ENCODE assay signal across 12 cellular contexts in genomic region chr6:16228709-16229665, GRCh38. TPM values are rescaled to one million over a fixed set of nuclear protein-coding genes. Genes with fewer than 3 reads are reported as not detected.
A peak's percentile ranks its signal among the peaks of the same experiment; 100 is the strongest.
DNase-seq lines count a peak whose midpoint lies in the region; TF ChIP-seq lines count a peak whose summit lies in the region.
"Had no signal": no experiment of that assay in that cellular context is flagged by ENCODE, and none has a peak within 500 bp of the region (broad histone marks: within the 10 kb centered on the region; RNA-seq: fewer than 3 reads in every experiment).

No MANE protein-coding gene starts in this region.

- CTCF ChIA-PET in AG04450 (lab: Charles Lee), result interaction anchor here (0.6 to 1.5 kb wide), 4 partner anchors 13 to 889 kb away, joined by 3 to 4 read pairs (median 4); no protein-coding TSS in a partner anchor

- TF ChIP-seq CTCF in AG04450 (IDR thresholded peaks at IDR 0.05; ENCODE audit: low read depth, low read length) (no peak), OCI-LY1 (IDR thresholded peaks at IDR 0.05; ENCODE audit: low read length) (peak; percentile 17; the same call in 1 of the 2 replicates), fibroblast of lung (conservative IDR thresholded peaks at IDR 0.05 in 1 of 2, IDR thresholded peaks at IDR 0.05 in 1 of 2; ENCODE audit: low read depth in 1 of 2, low read length in 2 of 2) (peak in 1 of 2 donors; percentile 7), neural progenitor cell (IDR thresholded peaks at IDR 0.05) (no peak), foreskin fibroblast (IDR thresholded peaks at IDR 0.05; ENCODE audit: low read depth, low read length) (no peak)

- H3K36me3 ChIP-seq in OCI-LY1 (ENCODE audit: insufficient read depth, low read length) (no peaks in the 10 kb centered on the region), fibroblast of lung (ENCODE audit: control insufficient read depth, insufficient read depth, low read length) (no peaks in the 10 kb centered on the region), neural progenitor cell (no peaks in the 10 kb centered on the region)

- H3K4me1 ChIP-seq in OCI-LY1 (ENCODE audit: insufficient read depth, low read length, severe bottlenecking) (no peaks in the 10 kb centered on the region), fibroblast of lung (ENCODE audit: control insufficient read depth, extremely low read depth, insufficient read depth, low read length) (no peaks in the 10 kb centered on the region), neural progenitor cell (peaks cover 27% of the 10 kb centered on the region)

- peaks cover 3% of the 10 kb centered on the region for H3K9me3 Mint-ChIP-seq in neural progenitor cell

- H3K27ac ChIP-seq in AG04450 (ENCODE audit: low read depth, low read length), result no peak overlapping the region
- H3K27ac ChIP-seq in OCI-LY1 (ENCODE audit: low read depth, low read length, poor library complexity, severe bottlenecking), result no peak overlapping the region
- no peak overlapping the region for H3K27ac ChIP-seq in fibroblast of lung (ENCODE audit: insufficient read depth, low read length)
- no peak overlapping the region for H3K27ac ChIP-seq in neural progenitor cell
- H3K27ac ChIP-seq: KMS-11 had no signal

- H3K4me2 ChIP-seq in OCI-LY1 (ENCODE audit: low read length), result no peak overlapping the region
- H3K4me2 ChIP-seq in fibroblast of lung (ENCODE audit: extremely low read depth, insufficient read depth, low read length), result peak overlapping the region; percentile 4
- peak overlapping the region; percentile 60 for H3K4me2 ChIP-seq in neural progenitor cell
- H3K4me2 ChIP-seq: KMS-11 had no signal

- POLR2A ChIA-PET in AG04450 (lab: Yijun Ruan, JAX), result no interaction called here

- H3K9me3 ChIP-seq in AG04450 (ENCODE audit: control insufficient read depth, insufficient read depth, low read length) (peaks cover 2% of the 10 kb centered on the region; the same call in 1 of the 2 replicates), OCI-LY1 (ENCODE audit: low read length) (no peaks in the 10 kb centered on the region), fibroblast of lung (ENCODE audit: control insufficient read depth, insufficient read depth, low read depth, low read length) (no peaks in the 10 kb centered on the region), neural progenitor cell (ENCODE audit: low read depth) (no peaks in the 10 kb centered on the region)

- no peaks in the 10 kb centered on the region for H3K79me2 ChIP-seq in OCI-LY1 (ENCODE audit: insufficient read depth, low read length)
- no peaks in the 10 kb centered on the region for H3K79me2 ChIP-seq in fibroblast of lung (ENCODE audit: control insufficient read depth, insufficient read depth, low read length)
- no peaks in the 10 kb centered on the region for H3K79me2 ChIP-seq in neural progenitor cell (ENCODE audit: low read depth)

- H3K9ac ChIP-seq in OCI-LY1 (ENCODE audit: low read length) (no peak overlapping the region), fibroblast of lung (ENCODE audit: insufficient read depth, low read length) (no peak overlapping the region), neural progenitor cell (no peak overlapping the region)
- H3K9ac ChIP-seq: KMS-11 had no signal

- H4K20me1 ChIP-seq in OCI-LY1 (ENCODE audit: insufficient read depth, low read length) (no peaks in the 10 kb centered on the region), fibroblast of lung (ENCODE audit: control insufficient read depth, extremely low read depth, insufficient read depth, low read length) (no peaks in the 10 kb centered on the region), neural progenitor cell (ENCODE audit: low read depth) (no peaks in the 10 kb centered on the region)

- H3K27me3 ChIP-seq in AG04450 (ENCODE audit: control insufficient read depth, insufficient read depth, low read length), result peaks cover 3% of the 10 kb centered on the region
- no peaks in the 10 kb centered on the region for H3K27me3 ChIP-seq in OCI-LY1 (ENCODE audit: insufficient read depth, low read length)
- peaks cover 4% of the 10 kb centered on the region for H3K27me3 ChIP-seq in fibroblast of lung (ENCODE audit: control insufficient read depth, insufficient read depth, low read length)
- H3K27me3 ChIP-seq in neural progenitor cell, result peaks cover 13% of the 10 kb centered on the region

- no peak overlapping the region for H2AFZ ChIP-seq in OCI-LY1 (ENCODE audit: low read length)
- H2AFZ ChIP-seq in fibroblast of lung (ENCODE audit: low read length), result peak overlapping the region; percentile 20
- H2AFZ ChIP-seq in neural progenitor cell (replicated peaks), result no peak overlapping the region

- peaks cover 2% of the 10 kb centered on the region for H3K36me3 Mint-ChIP-seq in neural progenitor cell

- DNase-seq in AG04450 (ENCODE audit: low read depth, low spot score) (no peak), fibroblast of lung (ENCODE audit: low read depth in 2 of 2) (peak in 1 of 2 donors; percentile 19), neural progenitor cell (ENCODE audit: low spot score) (no peak), amygdala (lab: John Stamatoyannopoulos, UW) (no peak), foreskin fibroblast (no peak)
- no peak for DNase-seq in activated CD8-positive, alpha-beta memory T cell treated with anti-CD3 and anti-CD28 coated beads for 24 hours
- DNase-seq in stimulated activated CD4-positive, alpha-beta T cell treated with anti-CD3 and anti-CD28 coated beads, Interleukin-2, amount 100 ng/mL, for 24 hours, result no peak
- DNase-seq: activated CD4-positive, alpha-beta T cell treated with anti-CD3 and anti-CD28 coated beads for 1 hour; cerebellar nuclear complex; HCEC 1CT had no signal

- H3K4me3 ChIP-seq in AG04450 (ENCODE audit: low read depth, low read length) (peak overlapping the region; percentile 27), OCI-LY1 (ENCODE audit: low read depth, low read length, poor library complexity, severe bottlenecking) (no peak overlapping the region), fibroblast of lung (replicated peaks in 1 of 4; ENCODE audit: control extremely low read depth in 1 of 4, insufficient read depth in 1 of 4, low read depth in 3 of 4, low read length in 4 of 4) (peak overlapping the region in 1 of 4 experiments; percentile 31), neural progenitor cell (peak overlapping the region; percentile 15), foreskin fibroblast (ENCODE audit: low read depth in 1 of 2, low read length in 2 of 2) (no peak overlapping the region)

- H3K27ac Mint-ChIP-seq in neural progenitor cell, result no peak overlapping the region

- H3K9me2 ChIP-seq in OCI-LY1 (ENCODE audit: low read depth, low read length), result no peaks in the 10 kb centered on the region

- H3K4me1 Mint-ChIP-seq in neural progenitor cell, result peaks cover 18% of the 10 kb centered on the region

- H3K27me3 Mint-ChIP-seq in neural progenitor cell (ENCODE audit: insufficient read depth, low read depth), result peaks cover 18% of the 10 kb centered on the region

- H3K4me3 Mint-ChIP-seq in neural progenitor cell, result no peak overlapping the region

- H3F3A ChIP-seq in OCI-LY1 (ENCODE audit: insufficient read depth, low read length) (no peaks in the 10 kb centered on the region), neural progenitor cell (ENCODE audit: low read depth) (no peaks in the 10 kb centered on the region)

RNA-seq across cellular contexts. Expression of gene GMPR, which starts 9.4 kb away (rescaled TPM):
- polyA plus RNA-seq in AG04450 (2011; rRNA removed) (8.2 and 8.6 TPM in 2 replicates), fibroblast of lung (16.4 and 27.1 TPM in 2 replicates)
- 9.1 and 9.3 TPM in 2 replicates for polyA minus RNA-seq in AG04450 (2011; rRNA and poly(A)+ RNA removed)
- total RNA-seq in fibroblast of lung (7.2 and 13.2 TPM in 2 replicates), neural progenitor cell (ENCODE audit: low replicate concordance) (not detected in 2 replicates)
- 10.4 and 20.3 TPM in 2 replicates for polyA plus RNA-seq in fibroblast of lung (2012)
- polyA minus RNA-seq in fibroblast of lung (ENCODE audit: low replicate concordance), result 17.8 and 18.3 TPM in 2 replicates

Comparison
In these comparisons a context has a peak if more than half of its experiments do, and no peak if none do; other contexts are left out.
1. H3K4me3 ChIP-seq: peak in AG04450 (single experiment) and neural progenitor cell (single experiment); none in OCI-LY1 (single experiment) and foreskin fibroblast (0 of 2).